ENCODE assay signal across 9 cellular contexts in genomic region chr22:49979587-49980264, GRCh38. TPM values are rescaled to one million over a fixed set of nuclear protein-coding genes. Genes with fewer than 3 reads are reported as not detected.
DNase-seq lines count a peak whose midpoint lies in the region; ATAC-seq and TF ChIP-seq lines count a peak whose summit lies in the region.
"Had no signal": no experiment of that assay in that cellular context is flagged by ENCODE, and none has a peak within 500 bp of the region (broad histone marks: within the 10 kb centered on the region; RNA-seq: fewer than 3 reads in every experiment).

No MANE protein-coding gene starts in this region.

- H3K9me2 ChIP-seq in DOHH2 (replicated peaks; ENCODE audit: control insufficient read depth, low read length) = no peaks in the 10 kb centered on the region

- DNase-seq in HuH-7 (ENCODE audit: low spot score) (peak; percentile 87), WTC11 (ENCODE audit: low spot score) (peak; percentile 53), cardiac septum (ENCODE audit: low spot score) (peak; percentile 73), hypothalamus (lab: John Stamatoyannopoulos, UW) (no peak)
- DNase-seq in stimulated activated naive CD8-positive, alpha-beta T cell treated with anti-CD3 and anti-CD28 coated beads, Interleukin-15, amount 100 ng/mL, for 72 hours = peak in 1 of 2 donors; percentile 53
- DNase-seq in effector memory CD8-positive, alpha-beta T cell = no peak

- H3K27ac Mint-ChIP-seq in WTC11 = no peak overlapping the region
- H3K27ac Mint-ChIP-seq in stimulated activated naive CD8-positive, alpha-beta T cell treated with anti-CD3 and anti-CD28 coated beads, Interleukin-15, amount 100 ng/mL, for 72 hours = no peak overlapping the region
- H3K27ac Mint-ChIP-seq in effector memory CD8-positive, alpha-beta T cell = peak overlapping the region in 1 of 2 donors; percentile 3

- H3K27me3 ChIP-seq in DOHH2 (ENCODE audit: control insufficient read depth, low read length) = no peaks in the 10 kb centered on the region

- H3K36me3 Mint-ChIP-seq in WTC11 = peaks cover 7% of the 10 kb centered on the region
- H3K36me3 Mint-ChIP-seq in effector memory CD8-positive, alpha-beta T cell (ENCODE audit: insufficient read depth) = peaks cover 32% of the 10 kb centered on the region

- ATAC-seq in WTC11 (peak; percentile 82), GM21528 (IDR thresholded peaks at IDR 0.05; ENCODE audit: low FRiP score, unreplicated experiment) (no peak)
- ATAC-seq in stimulated activated naive CD8-positive, alpha-beta T cell treated with anti-CD3 and anti-CD28 coated beads, Interleukin-15, amount 100 ng/mL, for 72 hours = peak; percentile 18
- no peak for ATAC-seq in effector memory CD8-positive, alpha-beta T cell (replicated peaks)

- H3K9me3 Mint-ChIP-seq in WTC11 = peaks cover 8% of the 10 kb centered on the region
- peaks cover 21 to 28% of the 10 kb centered on the region in 2 donors for H3K9me3 Mint-ChIP-seq in stimulated activated naive CD8-positive, alpha-beta T cell treated with anti-CD3 and anti-CD28 coated beads, Interleukin-15, amount 100 ng/mL, for 72 hours
- peaks cover 4 to 10% of the 10 kb centered on the region in 2 donors for H3K9me3 Mint-ChIP-seq in effector memory CD8-positive, alpha-beta T cell

- TF ChIP-seq CTCF in DOHH2 (IDR thresholded peaks at IDR 0.05; ENCODE audit: low read depth, low read length, poor library complexity, severe bottlenecking) (peak; percentile 87), WTC11 (IDR thresholded peaks at IDR 0.05) (peak; percentile 39; the same call in 1 of the 2 replicates)

- POLR2A ChIA-PET in WTC11 (lab: Charles Lee) = no interaction called here

- H3K27me3 Mint-ChIP-seq in WTC11 (ENCODE audit: low read depth) = peaks cover 22% of the 10 kb centered on the region
- peaks cover 10% of the 10 kb centered on the region for H3K27me3 Mint-ChIP-seq in stimulated activated naive CD8-positive, alpha-beta T cell treated with anti-CD3 and anti-CD28 coated beads, Interleukin-15, amount 100 ng/mL, for 72 hours
- H3K27me3 Mint-ChIP-seq in effector memory CD8-positive, alpha-beta T cell = peaks cover 12 to 25% of the 10 kb centered on the region in 2 donors

- H3K79me2 ChIP-seq in DOHH2 (ENCODE audit: control insufficient read depth, low read length) = no peaks in the 10 kb centered on the region

- no peaks in the 10 kb centered on the region for H3K9me3 ChIP-seq in DOHH2 (ENCODE audit: control insufficient read depth, insufficient read depth, low read length)

- H4K20me1 ChIP-seq in DOHH2 (ENCODE audit: control insufficient read depth, insufficient read depth, low read depth, low read length) = no peaks in the 10 kb centered on the region

- H3K36me3 ChIP-seq in DOHH2 (ENCODE audit: control insufficient read depth, low read length) = no peaks in the 10 kb centered on the region

- H3F3A ChIP-seq in DOHH2 (ENCODE audit: control insufficient read depth, insufficient read depth) = peaks cover 27% of the 10 kb centered on the region

- H3K4me1 Mint-ChIP-seq in WTC11 = peaks cover 3% of the 10 kb centered on the region; the same call in 1 of the 2 replicates
- peaks cover 29% of the 10 kb centered on the region for H3K4me1 Mint-ChIP-seq in stimulated activated naive CD8-positive, alpha-beta T cell treated with anti-CD3 and anti-CD28 coated beads, Interleukin-15, amount 100 ng/mL, for 72 hours
- peaks cover 11 to 21% of the 10 kb centered on the region in 2 donors for H3K4me1 Mint-ChIP-seq in effector memory CD8-positive, alpha-beta T cell (ENCODE audit: low read depth in 2 of 2)

- H3K4me3 Mint-ChIP-seq in WTC11 = no peak overlapping the region
- H3K4me3 Mint-ChIP-seq in stimulated activated naive CD8-positive, alpha-beta T cell treated with anti-CD3 and anti-CD28 coated beads, Interleukin-15, amount 100 ng/mL, for 72 hours = no peak overlapping the region
- no peak overlapping the region for H3K4me3 Mint-ChIP-seq in effector memory CD8-positive, alpha-beta T cell

- no peak overlapping the region for H3K27ac ChIP-seq in DOHH2 (ENCODE audit: low read depth, low read length)

- intact Hi-C loops in cardiac septum (cut with DNase I) = no loop called here

- H3K4me3 ChIP-seq in DOHH2 (ENCODE audit: low read length) = no peak overlapping the region

- CTCF ChIA-PET in WTC11 (lab: Charles Lee) = interaction anchor here (0.7 to 6.8 kb wide), 6 partner anchors 11 to 77 kb away, joined by 3 to 62 read pairs (median 4); no protein-coding TSS in a partner anchor

- no peak overlapping the region for H3K4me2 ChIP-seq in DOHH2 (ENCODE audit: low read length)

- peaks cover 23% of the 10 kb centered on the region for H3K4me1 ChIP-seq in DOHH2 (ENCODE audit: control insufficient read depth, low read length)

TF ChIP-seq in WTC11, 78 proteins besides CTCF, POLR2A, EP300 and RAD21:
- TF ChIP-seq ETV6 (CRISPR knock-in tag; IDR thresholded peaks at IDR 0.05) = no peak
- no peak for TF ChIP-seq OVOL2 (CRISPR knock-in tag; IDR thresholded peaks at IDR 0.05; ENCODE audit: borderline replicate concordance)
- TF ChIP-seq ZNF281 (CRISPR knock-in tag; IDR thresholded peaks at IDR 0.05) = no peak
- TF ChIP-seq ZNF263 (CRISPR knock-in tag; IDR thresholded peaks at IDR 0.05; ENCODE audit: low read depth) = no peak
- TF ChIP-seq ATF6 (CRISPR knock-in tag; IDR thresholded peaks at IDR 0.05) = no peak
- no peak for TF ChIP-seq RORB (CRISPR knock-in tag; IDR thresholded peaks at IDR 0.05)
- TF ChIP-seq SP1 (CRISPR knock-in tag; conservative IDR thresholded peaks at IDR 0.05) = no peak
- no peak for TF ChIP-seq SMAD3 (CRISPR knock-in tag; IDR thresholded peaks at IDR 0.05; ENCODE audit: borderline replicate concordance)
TF ChIP-seq in WTC11: peak in this region for 0.

RNA-seq across cellular contexts. Expression of gene PIM3, which starts 19.2 kb away (rescaled TPM):
- total RNA-seq in WTC11 (2021) (42.9 to 45.7 TPM (median 44.3 TPM) in 3 replicates), cardiac septum (31.3 TPM)

RNA-seq across cellular contexts. Expression of gene IL17REL, which starts 32.8 kb away (rescaled TPM):
- total RNA-seq in WTC11 (2021) (0.23 to 0.34 TPM (median 0.24 TPM) in 3 replicates), cardiac septum (not detected)
- total RNA-seq: myocyte had no signal

Comparison
In these comparisons a context has a peak if more than half of its experiments do, and no peak if none do; other contexts are left out.
1. DNase-seq: peak in HuH-7 (single experiment), WTC11 (single experiment) and cardiac septum (single experiment); none in effector memory CD8-positive, alpha-beta T cell (0 of 3) and hypothalamus (0 of 51).
2. ATAC-seq: peak in WTC11 (single experiment) and stimulated activated naive CD8-positive, alpha-beta T cell treated with anti-CD3 and anti-CD28 coated beads, Interleukin-15, amount 100 ng/mL, for 72 hours (single experiment); none in effector memory CD8-positive, alpha-beta T cell (single experiment) and GM21528 (single experiment).